In genomic region chr10:122072491-122072890, GRCh38 we compare ENCODE assay signal across 17 cellular contexts.
DNase-seq lines count a peak whose midpoint lies in the region; ATAC-seq, FAIRE-seq and TF ChIP-seq lines count a peak whose summit lies in the region.
"Had no signal": no experiment of that assay in that cellular context is flagged by ENCODE, and none has a peak within 500 bp of the region (broad histone marks: within the 10 kb centered on the region; RNA-seq: fewer than 3 reads in every experiment).

No MANE protein-coding gene starts in this region.

- TF ChIP-seq CTCF in A549 (IDR thresholded peaks at IDR 0.05) = no peak
- no peak for TF ChIP-seq CTCF in endodermal cell (conservative IDR thresholded peaks at IDR 0.05)
- TF ChIP-seq CTCF in neural cell (IDR thresholded peaks at IDR 0.05; ENCODE audit: poor library complexity, severe bottlenecking) = no peak
- TF ChIP-seq CTCF in gastrocnemius medialis (IDR thresholded peaks at IDR 0.05 in 4 of 5, conservative IDR thresholded peaks at IDR 0.05 in 1 of 5) = no peak
- TF ChIP-seq CTCF in chondrocyte (IDR thresholded peaks at IDR 0.05) = no peak

- POLR2A ChIA-PET in A549 (lab: Yijun Ruan, JAX) = no interaction called here

- TF ChIP-seq EP300 in A549 (IDR thresholded peaks at IDR 0.05) (no peak), neural cell (conservative IDR thresholded peaks at IDR 0.05; ENCODE audit: poor library complexity, severe bottlenecking) (peak; percentile 15)

- no peaks in the 10 kb centered on the region for H3K79me2 ChIP-seq in neural cell (replicated peaks; ENCODE audit: insufficient read depth, low read length)

- no peak overlapping the region for H3K4me3 Mint-ChIP-seq in endodermal cell
- no peak overlapping the region for H3K4me3 Mint-ChIP-seq in chondrocyte (ENCODE audit: unreplicated experiment)
- H3K4me3 Mint-ChIP-seq: B cell; CD4-positive, alpha-beta T cell; GM23338 had no signal

- no peaks in the 10 kb centered on the region for H3K27me3 ChIP-seq in endodermal cell (ENCODE audit: control insufficient read depth, insufficient read depth, low read length, poor library complexity, severe bottlenecking)
- H3K27me3 ChIP-seq in neural cell (ENCODE audit: insufficient read depth, low read depth, low read length) = no peaks in the 10 kb centered on the region
- no peaks in the 10 kb centered on the region for H3K27me3 ChIP-seq in gastrocnemius medialis

- DNase-seq in A549 (ENCODE audit: low read depth in 1 of 2, low spot score in 1 of 2) (no peak), endodermal cell (peak; percentile 6), gastrocnemius medialis (no peak), activated T-cell treated with anti-CD3 and anti-CD28 coated beads for 4 hours (no peak), chondrocyte (ENCODE audit: low spot score) (no peak), NCI-H82 (lab: John Stamatoyannopoulos, UW) (no peak)
- DNase-seq: C1 segment of cervical spinal cord; Calu3; CD4-positive, alpha-beta T cell; DMS79; H7 had no signal

- WGBS in A549 (ENCODE audit: missing lambda C conversion rate) = 93% methylated on average over 9 of the region's 9 CpGs
- 82 to 92% methylated on average over 6 to 9 of the region's 9 CpGs for WGBS in endodermal cell (ENCODE audit: insufficient coverage in 1 of 2, insufficient read length in 1 of 2), 2 experiments

- H3K9ac ChIP-seq in endodermal cell (ENCODE audit: extremely low read depth, low read length, poor library complexity, severe bottlenecking) = no peak overlapping the region
- no peak overlapping the region for H3K9ac ChIP-seq in neural cell (ENCODE audit: low read length)

- no peaks in the 10 kb centered on the region for H3K36me3 ChIP-seq in endodermal cell (ENCODE audit: control insufficient read depth, insufficient read depth, low read length)
- H3K36me3 ChIP-seq in neural cell (ENCODE audit: insufficient read depth, low read length) = no peaks in the 10 kb centered on the region
- no peaks in the 10 kb centered on the region for H3K36me3 ChIP-seq in gastrocnemius medialis

- peaks cover 46% of the 10 kb centered on the region for H3K4me1 ChIP-seq in A549
- H3K4me1 ChIP-seq in endodermal cell (ENCODE audit: control insufficient read depth, insufficient read depth, low read length) = no peaks in the 10 kb centered on the region
- H3K4me1 ChIP-seq in gastrocnemius medialis = peaks cover 18 to 23% of the 10 kb centered on the region in 2 donors

- no peak overlapping the region for H2AFZ ChIP-seq in neural cell (ENCODE audit: low read depth, low read length)
- H2AFZ ChIP-seq: GM23338 had no signal

- H3K4me3 ChIP-seq in A549 (no peak overlapping the region), endodermal cell (ENCODE audit: low read length) (no peak overlapping the region), neural cell (ENCODE audit: low read length) (no peak overlapping the region), gastrocnemius medialis (no peak overlapping the region)
- H3K4me3 ChIP-seq: GM12878, GM23338 had no signal

- H3F3A ChIP-seq in neural cell (ENCODE audit: insufficient read depth, low read length, poor library complexity, severe bottlenecking) = no peaks in the 10 kb centered on the region

- CTCF ChIA-PET in A549 (lab: Yijun Ruan, JAX) = interaction anchor here (0.6 to 3.3 kb wide), 2 partner anchors 14 to 183 kb away, joined by 3 to 10 read pairs; no protein-coding TSS in a partner anchor

- FAIRE-seq in A549 (lab: Jason Lieb, UNC) = no peak
- FAIRE-seq: GM12878, GM18507 had no signal

- H3K36me3 Mint-ChIP-seq in endodermal cell (ENCODE audit: low read depth) = no peaks in the 10 kb centered on the region
- no peaks in the 10 kb centered on the region for H3K36me3 Mint-ChIP-seq in chondrocyte (ENCODE audit: low read depth)

- H3K4me2 ChIP-seq in A549 (no peak overlapping the region), neural cell (ENCODE audit: low read length) (no peak overlapping the region)
- H3K4me2 ChIP-seq: GM23338 had no signal

- intact Hi-C loops in gastrocnemius medialis (cut with DNase I; ENCODE audit: low total_unique reads) = no loop called here

- TF ChIP-seq RAD21 in A549 (conservative IDR thresholded peaks at IDR 0.05 in 1 of 2, IDR thresholded peaks at IDR 0.05 in 1 of 2) (no peak), neural cell (conservative IDR thresholded peaks at IDR 0.05) (no peak)

- H3K9me3 Mint-ChIP-seq in endodermal cell (no peaks in the 10 kb centered on the region), chondrocyte (ENCODE audit: low read depth) (no peaks in the 10 kb centered on the region)
- H3K9me3 Mint-ChIP-seq: CD4-positive, alpha-beta T cell; GM23338 had no signal

- no peaks in the 10 kb centered on the region for H3K9me2 ChIP-seq in neural cell (ENCODE audit: insufficient read depth, low read length)

- TF ChIP-seq POLR2A in A549 (IDR thresholded peaks at IDR 0.05; ENCODE audit: low read length) = no peak
- no peak for TF ChIP-seq POLR2A in gastrocnemius medialis (IDR thresholded peaks at IDR 0.05)

- H3K4me1 Mint-ChIP-seq in endodermal cell (peaks cover 10% of the 10 kb centered on the region), chondrocyte (ENCODE audit: low read depth) (no peaks in the 10 kb centered on the region)
- H3K4me1 Mint-ChIP-seq: B cell, GM23338 had no signal

- H3K9me3 ChIP-seq in A549 = no peaks in the 10 kb centered on the region
- H3K9me3 ChIP-seq in endodermal cell (ENCODE audit: control insufficient read depth, low read length) = no peaks in the 10 kb centered on the region
- no peaks in the 10 kb centered on the region for H3K9me3 ChIP-seq in neural cell (ENCODE audit: low read length)
- no peaks in the 10 kb centered on the region for H3K9me3 ChIP-seq in gastrocnemius medialis

- no peak overlapping the region for H3K27ac Mint-ChIP-seq in endodermal cell
- H3K27ac Mint-ChIP-seq in chondrocyte (ENCODE audit: unreplicated experiment) = no peak overlapping the region
- H3K27ac Mint-ChIP-seq: B cell; CD4-positive, alpha-beta T cell; GM23338 had no signal

- in situ Hi-C loops in gastrocnemius medialis (cut with MboI; ENCODE audit: low sequenced_read_pairs in 4 of 4) = no loop called here

- ATAC-seq in A549 (no peak), gastrocnemius medialis (no peak)
- ATAC-seq: GM12878, GM23338 had no signal

- H3K27me3 Mint-ChIP-seq in endodermal cell (ENCODE audit: insufficient read depth) (no peaks in the 10 kb centered on the region), chondrocyte (ENCODE audit: low read depth) (no peaks in the 10 kb centered on the region)

- no peaks in the 10 kb centered on the region for H4K20me1 ChIP-seq in neural cell (ENCODE audit: insufficient read depth)

- H3K27ac ChIP-seq in A549 (peak overlapping the region; percentile 93 to 94; a peak in 5 of 6 replicates), endodermal cell (ENCODE audit: low read depth, low read length) (no peak overlapping the region), neural cell (ENCODE audit: low read length) (no peak overlapping the region), gastrocnemius medialis (peak overlapping the region; percentile 46 to 96 (median 87))
- H3K27ac ChIP-seq: HL-60 had no signal

TF ChIP-seq in A549, 52 proteins besides CTCF, POLR2A, EP300 and RAD21:
- TF ChIP-seq RNF2 (IDR thresholded peaks at IDR 0.05; ENCODE audit: borderline replicate concordance, low read depth) = no peak
- no peak for TF ChIP-seq NPAS2 (CRISPR knock-in tag; IDR thresholded peaks at IDR 0.05; ENCODE audit: borderline replicate concordance)
- TF ChIP-seq PBX3 (IDR thresholded peaks at IDR 0.05) = no peak
- no peak for TF ChIP-seq ZC3H11A (IDR thresholded peaks at IDR 0.05)
- no peak for TF ChIP-seq HES2 (IDR thresholded peaks at IDR 0.05)
- TF ChIP-seq CBX2 (IDR thresholded peaks at IDR 0.05; ENCODE audit: borderline replicate concordance, low read depth) = no peak
- TF ChIP-seq CHD2 (IDR thresholded peaks at IDR 0.05; ENCODE audit: low read length, partially characterized antibody) = no peak
- no peak for TF ChIP-seq MYC (IDR thresholded peaks at IDR 0.05; ENCODE audit: borderline replicate concordance, low read length)
- no peak for TF ChIP-seq NFE2L2 (conservative IDR thresholded peaks at IDR 0.05; ENCODE audit: low read length)

TF ChIP-seq in neural cell, 6 proteins besides CTCF, POLR2A, EP300 and RAD21:
- TF ChIP-seq EZH2 (IDR thresholded peaks at IDR 0.05; ENCODE audit: borderline replicate concordance, insufficient read depth, low read length, poor library complexity, severe bottlenecking) = no peak
- TF ChIP-seq, protein P1, sequence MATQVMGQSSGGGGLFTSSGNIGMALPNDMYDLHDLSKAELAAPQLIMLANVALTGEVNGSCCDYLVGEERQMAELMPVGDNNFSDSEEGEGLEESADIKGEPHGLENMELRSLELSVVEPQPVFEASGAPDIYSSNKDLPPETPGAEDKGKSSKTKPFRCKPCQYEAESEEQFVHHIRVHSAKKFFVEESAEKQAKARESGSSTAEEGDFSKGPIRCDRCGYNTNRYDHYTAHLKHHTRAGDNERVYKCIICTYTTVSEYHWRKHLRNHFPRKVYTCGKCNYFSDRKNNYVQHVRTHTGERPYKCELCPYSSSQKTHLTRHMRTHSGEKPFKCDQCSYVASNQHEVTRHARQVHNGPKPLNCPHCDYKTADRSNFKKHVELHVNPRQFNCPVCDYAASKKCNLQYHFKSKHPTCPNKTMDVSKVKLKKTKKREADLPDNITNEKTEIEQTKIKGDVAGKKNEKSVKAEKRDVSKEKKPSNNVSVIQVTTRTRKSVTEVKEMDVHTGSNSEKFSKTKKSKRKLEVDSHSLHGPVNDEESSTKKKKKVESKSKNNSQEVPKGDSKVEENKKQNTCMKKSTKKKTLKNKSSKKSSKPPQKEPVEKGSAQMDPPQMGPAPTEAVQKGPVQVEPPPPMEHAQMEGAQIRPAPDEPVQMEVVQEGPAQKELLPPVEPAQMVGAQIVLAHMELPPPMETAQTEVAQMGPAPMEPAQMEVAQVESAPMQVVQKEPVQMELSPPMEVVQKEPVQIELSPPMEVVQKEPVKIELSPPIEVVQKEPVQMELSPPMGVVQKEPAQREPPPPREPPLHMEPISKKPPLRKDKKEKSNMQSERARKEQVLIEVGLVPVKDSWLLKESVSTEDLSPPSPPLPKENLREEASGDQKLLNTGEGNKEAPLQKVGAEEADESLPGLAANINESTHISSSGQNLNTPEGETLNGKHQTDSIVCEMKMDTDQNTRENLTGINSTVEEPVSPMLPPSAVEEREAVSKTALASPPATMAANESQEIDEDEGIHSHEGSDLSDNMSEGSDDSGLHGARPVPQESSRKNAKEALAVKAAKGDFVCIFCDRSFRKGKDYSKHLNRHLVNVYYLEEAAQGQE (IDR thresholded peaks at IDR 0.05; ENCODE audit: borderline replicate concordance) = peak; percentile 22

Comparison
In these comparisons a context has a peak if more than half of its experiments do, and no peak if none do; other contexts are left out.
1. H3K27ac ChIP-seq: peak in A549 (2 of 2) and gastrocnemius medialis (4 of 4); none in endodermal cell (single experiment) and neural cell (single experiment).